In genomic region chr10:103053659-103054581, GRCh38 we compare ENCODE assay signal across 7 cellular contexts.
DNase-seq lines count a peak whose midpoint lies in the region; ATAC-seq and TF ChIP-seq lines count a peak whose summit lies in the region.

No MANE protein-coding gene starts in this region.

- peak; percentile 86 for TF ChIP-seq CTCF in Panc1 (IDR thresholded peaks at IDR 0.05)
- peak; percentile 47 for TF ChIP-seq CTCF in parathyroid adenoma (IDR thresholded peaks at IDR 0.05)
- peak; percentile 43 for TF ChIP-seq CTCF in upper lobe of right lung (IDR thresholded peaks at IDR 0.05)

- H3K27ac ChIP-seq in Panc1 (ENCODE audit: low read length), result no peak overlapping the region
- H3K27ac ChIP-seq in parathyroid adenoma, result peak overlapping the region; percentile 87
- H3K27ac ChIP-seq in upper lobe of right lung, result no peak overlapping the region

- H3K9me3 ChIP-seq in Panc1 (ENCODE audit: control insufficient read depth, insufficient read depth, low read depth, low read length) (no peaks in the 10 kb centered on the region), parathyroid adenoma (ENCODE audit: control insufficient read depth, low read length) (no peaks in the 10 kb centered on the region), upper lobe of right lung (no peaks in the 10 kb centered on the region)

- no peak for DNase-seq in Panc1 (ENCODE audit: low read depth, low spot score)
- DNase-seq in activated naive CD4-positive, alpha-beta T cell treated with anti-CD3 and anti-CD28 coated beads, Interleukin-2, amount 50 U/mL, for 72 hours (ENCODE audit: low spot score in 2 of 2), result peak in 1 of 2 donors; percentile 31
- peak; percentile 29 to 82 (median 63) for DNase-seq in head of caudate nucleus
- peak; percentile 74 for DNase-seq in upper lobe of right lung

- H2AFZ ChIP-seq in parathyroid adenoma, result peak overlapping the region; percentile 80

- peak overlapping the region; percentile 8 to 85 for H3K27ac Mint-ChIP-seq in activated naive CD4-positive, alpha-beta T cell treated with anti-CD3 and anti-CD28 coated beads, Interleukin-2, amount 50 U/mL, for 72 hours

- no peaks in the 10 kb centered on the region for H3K27me3 ChIP-seq in Panc1 (ENCODE audit: control insufficient read depth, insufficient read depth, low read length)
- H3K27me3 ChIP-seq in parathyroid adenoma (ENCODE audit: control insufficient read depth, insufficient read depth, low read length), result no peaks in the 10 kb centered on the region
- no peaks in the 10 kb centered on the region for H3K27me3 ChIP-seq in upper lobe of right lung

- intact Hi-C loops in Panc1 (cut with micrococcal nuclease; ENCODE audit: unreplicated experiment) (no loop called here), head of caudate nucleus (cut with DNase I) (no loop called here), upper lobe of right lung (cut with DNase I) (no loop called here)

- H3K36me3 Mint-ChIP-seq in activated naive CD4-positive, alpha-beta T cell treated with anti-CD3 and anti-CD28 coated beads, Interleukin-2, amount 50 U/mL, for 72 hours, result no peaks in the 10 kb centered on the region

- POLR2A ChIA-PET in Panc1 (lab: Charles Lee), result no interaction called here

- peak overlapping the region; percentile 79 for H3K4me2 ChIP-seq in parathyroid adenoma (ENCODE audit: low read length)

- peaks cover 15% of the 10 kb centered on the region for H3K79me2 ChIP-seq in parathyroid adenoma

- in situ Hi-C loops in Panc1 (cut with HindIII; ENCODE audit: low pct_unique_long_range_greater_than_20kb, low sequenced_read_pairs), result no loop called here

- H3K36me3 ChIP-seq in Panc1 (ENCODE audit: control insufficient read depth, insufficient read depth, low read length) (no peaks in the 10 kb centered on the region), parathyroid adenoma (ENCODE audit: control insufficient read depth, insufficient read depth, low read length) (no peaks in the 10 kb centered on the region), upper lobe of right lung (peaks cover 7% of the 10 kb centered on the region)

- CTCF ChIA-PET in Panc1 (lab: Charles Lee), result interaction anchor here (0.6 kb wide), 1 partner anchor 137 kb away, joined by 3 read pairs; no protein-coding TSS in a partner anchor

- H3K4me3 ChIP-seq in Panc1 (ENCODE audit: low read depth in 2 of 2, low read length in 2 of 2) (peak overlapping the region in 1 of 2 experiments; percentile 2; a peak in 1 of 4 replicates), parathyroid adenoma (ENCODE audit: low read depth, low read length) (peak overlapping the region; percentile 41), upper lobe of right lung (peak overlapping the region; percentile 36)

- ATAC-seq in GM18868 (IDR thresholded peaks at IDR 0.05; ENCODE audit: unreplicated experiment), result peak; percentile 78
- ATAC-seq in HG02970 (IDR thresholded peaks at IDR 0.05; ENCODE audit: low FRiP score, unreplicated experiment), result peak; percentile 76
- ATAC-seq in Panc1, result peak; percentile 97
- ATAC-seq in activated naive CD4-positive, alpha-beta T cell treated with anti-CD3 and anti-CD28 coated beads, Interleukin-2, amount 50 U/mL, for 72 hours, result peak; percentile 90 to 91
- ATAC-seq in upper lobe of right lung, result peak; percentile 95

- H3K9me3 Mint-ChIP-seq in activated naive CD4-positive, alpha-beta T cell treated with anti-CD3 and anti-CD28 coated beads, Interleukin-2, amount 50 U/mL, for 72 hours, result no peaks in the 10 kb centered on the region

- H3K9ac ChIP-seq in parathyroid adenoma, result no peak overlapping the region

- BruUV-seq in Panc1 (replicated peaks; lab: Mats Ljungman, UMichigan), result no TSS peak

- H3K4me1 ChIP-seq in Panc1 (ENCODE audit: control insufficient read depth, insufficient read depth, low read length) (no peaks in the 10 kb centered on the region), parathyroid adenoma (peaks cover 10% of the 10 kb centered on the region), upper lobe of right lung (peaks cover 8% of the 10 kb centered on the region)
